22 cellular contexts compared by ENCODE assay signal in genomic region chr10:125095228-125095627, GRCh38.
DNase-seq lines count a peak whose midpoint lies in the region; ATAC-seq, FAIRE-seq and TF ChIP-seq lines count a peak whose summit lies in the region.
"Had no signal": no experiment of that assay in that cellular context is flagged by ENCODE, and none has a peak within 500 bp of the region (broad histone marks: within the 10 kb centered on the region; RNA-seq: fewer than 3 reads in every experiment).

No MANE protein-coding gene starts in this region.

- H2AFZ ChIP-seq in mammary epithelial cell (ENCODE audit: low read depth, low read length), result no peak overlapping the region

- no peaks in the 10 kb centered on the region for H3K36me3 ChIP-seq in mammary epithelial cell (ENCODE audit: insufficient read depth, low read length)
- peaks cover 0 to 4% of the 10 kb centered on the region in 2 donors for H3K36me3 ChIP-seq in kidney (ENCODE audit: control insufficient read depth in 1 of 2, insufficient read depth in 2 of 2, low read length in 2 of 2)

- peaks cover 34% of the 10 kb centered on the region for H3K4me1 Mint-ChIP-seq in CD14-positive monocyte
- H3K4me1 Mint-ChIP-seq in immature natural killer cell, result peaks cover 97 to 100% of the 10 kb centered on the region in 2 donors
- H3K4me1 Mint-ChIP-seq: activated B cell treated with CpG ODN at 0.5 μM for 24 hours had no signal

- H3K27me3 Mint-ChIP-seq in CD14-positive monocyte (ENCODE audit: low read depth in 3 of 3) (peaks cover 0 to 2% (median 0%) of the 10 kb centered on the region in 3 donors), immature natural killer cell (ENCODE audit: low read depth in 3 of 3) (peaks cover 0 to 8% (median 3%) of the 10 kb centered on the region in 3 donors)

- H3K9me3 Mint-ChIP-seq in CD14-positive monocyte, result no peaks in the 10 kb centered on the region
- H3K9me3 Mint-ChIP-seq in immature natural killer cell, result no peaks in the 10 kb centered on the region
- no peaks in the 10 kb centered on the region for H3K9me3 Mint-ChIP-seq in activated naive CD4-positive, alpha-beta T cell treated with anti-CD3 and anti-CD28 coated beads, Interleukin-2, amount 50 U/mL, for 72 hours
- H3K9me3 Mint-ChIP-seq: activated B cell treated with CpG ODN at 0.5 μM for 24 hours; activated CD4-positive, alpha-beta memory T cell treated with anti-CD3 and anti-CD28 coated beads for 36 hours had no signal

- WGBS in mammary epithelial cell (ENCODE audit: low coverage, missing lambda C conversion rate), result 94% methylated on average over 6 of the region's 6 CpGs

- H3K9ac ChIP-seq in mammary epithelial cell (ENCODE audit: insufficient read depth, low read length) (peak overlapping the region; percentile 6), kidney (ENCODE audit: low read length in 2 of 2) (no peak overlapping the region)
- H3K9ac ChIP-seq: BLaER1 had no signal

- peaks cover 98% of the 10 kb centered on the region for H3K79me2 ChIP-seq in mammary epithelial cell (ENCODE audit: insufficient read depth, low read length)

- FAIRE-seq in kidney (lab: Jason Lieb, UNC), result no peak
- FAIRE-seq: colon, HepG2 had no signal

- dilution Hi-C loops in mammary epithelial cell (cut with HindIII; ENCODE audit: low sequenced_read_pairs), result no loop called here

- no peak for ATAC-seq in activated naive CD4-positive, alpha-beta T cell treated with anti-CD3 and anti-CD28 coated beads, Interleukin-2, amount 50 U/mL, for 72 hours
- ATAC-seq in HG02642 (IDR thresholded peaks at IDR 0.05; ENCODE audit: poor library complexity, unreplicated experiment), result no peak
- ATAC-seq: HepG2 had no signal

- H3K27ac Mint-ChIP-seq in CD14-positive monocyte, result peak overlapping the region in 6 of 7 donors; percentile 35 to 75 (median 68)
- H3K27ac Mint-ChIP-seq in immature natural killer cell, result peak overlapping the region; percentile 84 to 91 (median 86)
- H3K27ac Mint-ChIP-seq in activated naive CD4-positive, alpha-beta T cell treated with anti-CD3 and anti-CD28 coated beads, Interleukin-2, amount 50 U/mL, for 72 hours, result no peak overlapping the region
- H3K27ac Mint-ChIP-seq: activated B cell treated with CpG ODN at 0.5 μM for 24 hours; activated CD4-positive, alpha-beta memory T cell treated with anti-CD3 and anti-CD28 coated beads for 36 hours had no signal

- no peaks in the 10 kb centered on the region for H3K27me3 ChIP-seq in mammary epithelial cell (ENCODE audit: insufficient read depth, low read length)
- H3K27me3 ChIP-seq: BLaER1, right atrium auricular region, testis had no signal

- no peak overlapping the region for H3K4me3 ChIP-seq in mammary epithelial cell (replicated peaks in 1 of 3; ENCODE audit: insufficient read depth in 1 of 3, low read depth in 2 of 3, low read length in 3 of 3)
- H3K4me3 ChIP-seq in kidney (ENCODE audit: low read length in 2 of 2), result no peak overlapping the region
- H3K4me3 ChIP-seq: BLaER1, right atrium auricular region, testis had no signal

- no TSS peak for BruUV-seq in mammary epithelial cell (replicated peaks; lab: Mats Ljungman, UMichigan)

- in situ Hi-C loops in mammary epithelial cell (cut with MboI; ENCODE audit: low sequenced_read_pairs in 2 of 2), result no loop called here

- no peak for DNase-seq in CD14-positive monocyte (ENCODE audit: low spot score)
- no peak for DNase-seq in mammary epithelial cell
- DNase-seq in immature natural killer cell, result no peak
- peak; percentile 62 for DNase-seq in posterior vena cava (ENCODE audit: low spot score)
- DNase-seq in kidney, result no peak
- no peak for DNase-seq in activated naive CD4-positive, alpha-beta T cell treated with anti-CD3 and anti-CD28 coated beads, Interleukin-2, amount 50 U/mL, for 72 hours (ENCODE audit: low spot score in 2 of 2)
- DNase-seq in NCI-H2227 treated with DMSO at 0.1 percent for 48 hours (lab: John Stamatoyannopoulos, UW), result no peak
- DNase-seq: activated B cell treated with CpG ODN at 0.5 μM for 24 hours; activated CD4-positive, alpha-beta memory T cell treated with anti-CD3 and anti-CD28 coated beads for 36 hours; activated naive CD4-positive, alpha-beta T cell treated with anti-CD3 and anti-CD28 coated beads, Interleukin-2, amount 50 U/mL, for 16 hours; Calu3; EL; NCI-H1436 treated with DMSO at 0.1 percent for 48 hours; NCI-H526 treated with DMSO at 0.1 percent for 48 hours; nucleus accumbens; RPMI8226; testis had no signal

- H3K27ac ChIP-seq in mammary epithelial cell (ENCODE audit: insufficient read depth, low read depth, low read length), result peak overlapping the region; percentile 86
- peak overlapping the region in 1 of 2 donors; percentile 36 for H3K27ac ChIP-seq in kidney (ENCODE audit: low read depth in 2 of 2, low read length in 2 of 2)
- H3K27ac ChIP-seq: BLaER1 had no signal

- peaks cover 4% of the 10 kb centered on the region for H4K20me1 ChIP-seq in mammary epithelial cell (ENCODE audit: insufficient read depth, low read length)

- intact Hi-C loops in CD14-positive monocyte (cut with micrococcal nuclease), result no loop called here
- intact Hi-C loops in mammary epithelial cell (cut with micrococcal nuclease), result no loop called here
- intact Hi-C loops in posterior vena cava (cut with DNase I), result no loop called here
- intact Hi-C loops in kidney (cut with DNase I), result no loop called here

- no peak for TF ChIP-seq CTCF in CD14-positive monocyte (IDR thresholded peaks at IDR 0.05)
- TF ChIP-seq CTCF in mammary epithelial cell (conservative IDR thresholded peaks at IDR 0.05 in 1 of 2, IDR thresholded peaks at IDR 0.05 in 1 of 2; ENCODE audit: extremely low read depth in 1 of 2, insufficient read depth in 1 of 2, low read depth in 1 of 2, low read length in 2 of 2), result no peak
- TF ChIP-seq CTCF in kidney (IDR thresholded peaks at IDR 0.05; ENCODE audit: borderline replicate concordance, extremely low read depth, insufficient read depth), result no peak

- H3K9me3 ChIP-seq in mammary epithelial cell (replicated peaks; ENCODE audit: insufficient read depth, low read length), result no peaks in the 10 kb centered on the region
- H3K9me3 ChIP-seq in kidney (ENCODE audit: control insufficient read depth in 1 of 2, low read length in 2 of 2), result no peaks in the 10 kb centered on the region
- H3K9me3 ChIP-seq: BLaER1, right atrium auricular region, testis had no signal

- H3K4me3 Mint-ChIP-seq in CD14-positive monocyte (no peak overlapping the region), immature natural killer cell (peak overlapping the region; percentile 22 to 81 (median 58))
- H3K4me3 Mint-ChIP-seq: activated B cell treated with CpG ODN at 0.5 μM for 24 hours; activated CD4-positive, alpha-beta memory T cell treated with anti-CD3 and anti-CD28 coated beads for 36 hours had no signal

- H3K4me1 ChIP-seq in mammary epithelial cell (ENCODE audit: insufficient read depth, low read length), result peaks cover 19% of the 10 kb centered on the region
- peaks cover 14 to 38% of the 10 kb centered on the region in 2 donors for H3K4me1 ChIP-seq in kidney (ENCODE audit: control insufficient read depth in 1 of 2, insufficient read depth in 1 of 2, low read depth in 1 of 2, low read length in 2 of 2)

- H3K36me3 Mint-ChIP-seq in CD14-positive monocyte (peaks cover 6 to 50% of the 10 kb centered on the region in 2 donors), immature natural killer cell (no peaks in the 10 kb centered on the region)
- H3K36me3 Mint-ChIP-seq in activated naive CD4-positive, alpha-beta T cell treated with anti-CD3 and anti-CD28 coated beads, Interleukin-2, amount 50 U/mL, for 72 hours, result no peaks in the 10 kb centered on the region
- H3K36me3 Mint-ChIP-seq: activated CD4-positive, alpha-beta memory T cell treated with anti-CD3 and anti-CD28 coated beads for 36 hours had no signal

- CTCF ChIA-PET in mammary epithelial cell (lab: Charles Lee; ENCODE audit: low non-redundant PET), result no interaction called here

- H3K4me2 ChIP-seq in mammary epithelial cell (ENCODE audit: insufficient read depth, low read depth, low read length), result no peak overlapping the region

Comparison
In these comparisons a context has a peak if more than half of its experiments do, and no peak if none do; other contexts are left out.
1. H3K27ac Mint-ChIP-seq: peak in CD14-positive monocyte (6 of 7) and immature natural killer cell (6 of 6); none in activated naive CD4-positive, alpha-beta T cell treated with anti-CD3 and anti-CD28 coated beads, Interleukin-2, amount 50 U/mL, for 72 hours (0 of 2).
2. H3K4me3 Mint-ChIP-seq: peak in immature natural killer cell (5 of 5); none in CD14-positive monocyte (0 of 2).